28 cellular contexts compared by ENCODE assay signal in genomic region chr1:14426854-14427253, GRCh38.
"Had no signal": no experiment of that assay in that cellular context is flagged by ENCODE, and none has a peak within 500 bp of the region (broad histone marks: within the 10 kb centered on the region; RNA-seq: fewer than 3 reads in every experiment).

No MANE protein-coding gene starts in this region.

- H3K9me3 ChIP-seq: adrenal gland, body of pancreas, esophagus muscularis mucosa, gastroesophageal sphincter had no signal

- DNase-seq: activated CD4-positive, alpha-beta memory T cell treated with anti-CD3 and anti-CD28 coated beads for 36 hours; activated CD4-positive, alpha-beta T cell treated with anti-CD3 and anti-CD28 coated beads for 36 hours; activated CD4-positive, alpha-beta T cell treated with anti-CD3 and anti-CD28 coated beads, Interleukin-2, amount 10 ng/mL, durations not matched to agents 24 days and 14 days; activated CD4-positive, CD25-positive, alpha-beta regulatory T cell; activated CD4-positive, CD25-positive, alpha-beta regulatory T cell treated with anti-CD3 and anti-CD28 coated beads, Interleukin-2, amount 50 U/mL, for 72 hours; activated CD8-positive, alpha-beta memory T cell treated with anti-CD3 and anti-CD28 coated beads, Interleukin-2, amount 10 ng/mL, durations not matched to agents 7 days and 5 days; activated CD8-positive, alpha-beta memory T cell treated with anti-CD3 and anti-CD28 coated beads, Interleukin-2, amount 50 U/mL, for 4 hours; activated CD8-positive, alpha-beta T cell treated with anti-CD3 and anti-CD28 coated beads, Interleukin-2, amount 10 ng/mL, durations not matched to agents 7 days and 5 days; activated effector memory CD4-positive, alpha-beta T cell treated with anti-CD3 and anti-CD28 coated beads, Interleukin-2, amount 50 U/mL, for 16 hours; activated naive CD4-positive, alpha-beta T cell treated with anti-CD3 and anti-CD28 coated beads for 36 hours; activated naive CD8-positive, alpha-beta T cell treated with anti-CD3 and anti-CD28 coated beads for 36 hours; activated naive CD8-positive, alpha-beta T cell treated with anti-CD3 and anti-CD28 coated beads, Interleukin-2, amount 50 U/mL, for 24 hours; activated T-cell treated with anti-CD3 and anti-CD28 coated beads, Interleukin-2, amount 50 U/mL, for 1 hour; activated T-cell treated with anti-CD3 and anti-CD28 coated beads, Interleukin-2, amount 50 U/mL, for 48 hours; adrenal gland; amygdala; aorta; body of pancreas; caudate nucleus; cortex of kidney; dermis blood vessel endothelial cell; effector CD4-positive, alpha-beta T cell; effector memory CD8-positive, alpha-beta T cell; erythroblast; foreskin melanocyte; T-helper 2 cell had no signal

- H3K36me3 ChIP-seq: adrenal gland, esophagus muscularis mucosa, gastroesophageal sphincter had no signal

- H3K27me3 ChIP-seq: adrenal gland, body of pancreas, esophagus muscularis mucosa, gastroesophageal sphincter had no signal

- H3K4me3 ChIP-seq: adrenal gland, body of pancreas, esophagus muscularis mucosa, gastroesophageal sphincter had no signal

- H3K4me1 ChIP-seq: adrenal gland, body of pancreas, esophagus muscularis mucosa, gastroesophageal sphincter had no signal

- ATAC-seq: activated CD4-positive, alpha-beta T cell treated with anti-CD3 and anti-CD28 coated beads for 36 hours; activated CD8-positive, alpha-beta memory T cell treated with anti-CD3 and anti-CD28 coated beads, Interleukin-2, amount 10 ng/mL, durations not matched to agents 7 days and 5 days; activated CD8-positive, alpha-beta T cell treated with anti-CD3 and anti-CD28 coated beads, Interleukin-2, amount 10 ng/mL, durations not matched to agents 7 days and 5 days; activated naive CD8-positive, alpha-beta T cell treated with anti-CD3 and anti-CD28 coated beads, Interleukin-2, amount 50 U/mL, for 24 hours; body of pancreas; effector memory CD8-positive, alpha-beta T cell; gastroesophageal sphincter had no signal

- H3K27ac ChIP-seq: adrenal gland, body of pancreas, esophagus muscularis mucosa, gastroesophageal sphincter had no signal
